In the genomic region with DNA sequence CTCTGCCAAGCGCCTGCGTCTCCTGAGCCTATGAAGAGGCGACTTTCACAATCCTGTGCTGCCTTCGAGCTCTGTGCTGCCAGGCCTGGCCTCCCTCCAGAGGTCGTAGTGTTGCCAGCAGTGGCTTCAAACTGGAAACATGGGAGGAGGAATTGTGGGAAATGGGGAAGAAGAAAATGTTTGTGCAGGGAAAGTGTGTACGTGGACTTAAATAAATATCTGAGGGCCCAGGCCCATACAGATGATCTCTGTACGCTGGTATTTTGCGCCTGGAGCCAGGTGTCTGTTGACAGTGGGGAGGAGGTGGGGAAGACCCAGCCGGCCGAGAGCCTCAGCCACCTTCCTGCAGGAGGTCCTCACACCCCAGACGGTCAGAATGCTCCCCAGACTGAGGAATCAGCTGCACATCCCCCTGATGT, we compare ENCODE assay signal across 8 cellular contexts. TPM values are rescaled to one million over a fixed set of nuclear protein-coding genes. Genes with fewer than 3 reads are reported as not detected.
A peak's percentile ranks its signal among the peaks of the same experiment; 100 is the strongest.
DNase-seq lines count a peak whose midpoint lies in the region; ATAC-seq, FAIRE-seq and TF ChIP-seq lines count a peak whose summit lies in the region.

No MANE protein-coding gene starts in this region.

- peak overlapping the region; percentile 80 for H3K4me2 ChIP-seq in smooth muscle cell

- peaks cover 21% of the 10 kb centered on the region for H3K79me2 ChIP-seq in smooth muscle cell (ENCODE audit: low read depth)

- no peaks in the 10 kb centered on the region for H3K9me3 ChIP-seq in kidney (ENCODE audit: control insufficient read depth in 1 of 2, low read length in 2 of 2)
- H3K9me3 ChIP-seq in smooth muscle cell (replicated peaks; ENCODE audit: low read depth), result no peaks in the 10 kb centered on the region

- H3F3A ChIP-seq in smooth muscle cell (ENCODE audit: low read depth), result peaks cover 12% of the 10 kb centered on the region

- no peak overlapping the region for H2AFZ ChIP-seq in smooth muscle cell (ENCODE audit: low read depth)

- H3K36me3 ChIP-seq in kidney (ENCODE audit: control insufficient read depth in 1 of 2, insufficient read depth in 2 of 2, low read length in 2 of 2) (peaks cover 17 to 24% of the 10 kb centered on the region in 2 donors), smooth muscle cell (ENCODE audit: low read depth) (no peaks in the 10 kb centered on the region)

- H4K20me1 ChIP-seq in smooth muscle cell (ENCODE audit: low read depth), result no peaks in the 10 kb centered on the region

- no peaks in the 10 kb centered on the region for H3K27me3 ChIP-seq in smooth muscle cell (ENCODE audit: low read depth)

- H3K9ac ChIP-seq in kidney (ENCODE audit: low read length in 2 of 2), result peak overlapping the region in 1 of 2 donors; percentile 8
- H3K9ac ChIP-seq in smooth muscle cell (ENCODE audit: low read depth), result no peak overlapping the region

- H3K4me1 ChIP-seq in kidney (ENCODE audit: control insufficient read depth in 1 of 2, insufficient read depth in 1 of 2, low read depth in 1 of 2, low read length in 2 of 2) (peaks cover 48% of the 10 kb centered on the region in 2 donors), smooth muscle cell (ENCODE audit: low read depth) (peaks cover 28% of the 10 kb centered on the region)

- WGBS in smooth muscle cell (ENCODE audit: low lambda C conversion rate), result 77% methylated on average over 11 of the region's 11 CpGs

- FAIRE-seq in kidney (lab: Jason Lieb, UNC), result no peak

- intact Hi-C loops in kidney (cut with DNase I), result no loop called here

- H3K4me3 ChIP-seq in kidney (ENCODE audit: low read length in 2 of 2) (peak overlapping the region; percentile 36 to 48), smooth muscle cell (no peak overlapping the region)

- peak overlapping the region; percentile 57 to 93 for H3K27ac ChIP-seq in kidney (ENCODE audit: low read depth in 2 of 2, low read length in 2 of 2)
- H3K27ac ChIP-seq in smooth muscle cell (ENCODE audit: low read depth), result peak overlapping the region; percentile 87

- TF ChIP-seq CTCF in kidney (IDR thresholded peaks at IDR 0.05; ENCODE audit: borderline replicate concordance, extremely low read depth, insufficient read depth) (no peak), smooth muscle cell (IDR thresholded peaks at IDR 0.05; ENCODE audit: borderline replicate concordance, insufficient read depth, poor library complexity, severe bottlenecking) (no peak)

- no peak for ATAC-seq in HG03565 (IDR thresholded peaks at IDR 0.05; ENCODE audit: unreplicated experiment)
- no peak for ATAC-seq in GM21447 (IDR thresholded peaks at IDR 0.05; ENCODE audit: unreplicated experiment)

- DNase-seq in NCI-H2081 (lab: John Stamatoyannopoulos, UW), result peak; percentile 44 to 83
- no peak for DNase-seq in NCI-H2081 treated with DMSO at 0.1 percent for 48 hours (lab: John Stamatoyannopoulos, UW)
- peak; percentile 90 for DNase-seq in astrocyte of the hippocampus (ENCODE audit: low read depth, low spot score)
- DNase-seq in kidney, result peak; percentile 90
- DNase-seq in smooth muscle cell (lab: John Stamatoyannopoulos, UW; ENCODE audit: unreplicated experiment), result no peak
- DNase-seq in NAMALWA (ENCODE audit: low spot score), result no peak

RNA-seq across cellular contexts. Expression of a gene that starts 44.6 kb away (rescaled TPM):
- 113 TPM for total RNA-seq in kidney
- polyA plus RNA-seq in kidney (ENCODE audit: insufficient read depth, low read depth, low replicate concordance), result 8.6 TPM
- total RNA-seq in smooth muscle cell, result 68.0 and 108 TPM in 2 replicates
- 21.7 and 22.2 TPM in 2 replicates for polyA plus RNA-seq in smooth muscle cell

Comparison
In these comparisons a context has a peak if more than half of its experiments do, and no peak if none do; other contexts are left out.
1. DNase-seq: peak in NCI-H2081 (2 of 2), astrocyte of the hippocampus (single experiment) and kidney (single experiment); none in NCI-H2081 treated with DMSO at 0.1 percent for 48 hours (single experiment), smooth muscle cell (single experiment) and NAMALWA (single experiment).